In genomic region chr17:42980766-42981397, GRCh38 we compare ENCODE assay signal across 8 cellular contexts. TPM values are rescaled to one million over a fixed set of nuclear protein-coding genes. Genes with fewer than 3 reads are reported as not detected.
A peak's percentile ranks its signal among the peaks of the same experiment; 100 is the strongest.
DNase-seq lines count a peak whose midpoint lies in the region; ATAC-seq and TF ChIP-seq lines count a peak whose summit lies in the region.

No MANE protein-coding gene starts in this region.

- H3K36me3 Mint-ChIP-seq in IgD-negative memory B cell, result peaks cover 3% of the 10 kb centered on the region
- H3K36me3 Mint-ChIP-seq in activated naive CD4-positive, alpha-beta T cell treated with anti-CD3 and anti-CD28 coated beads for 36 hours (ENCODE audit: low read depth), result peaks cover 8% of the 10 kb centered on the region

- intact Hi-C loops in activated naive CD4-positive, alpha-beta T cell treated with anti-CD3 and anti-CD28 coated beads for 36 hours (cut with micrococcal nuclease), result loop anchor here (1.0 to 2.0 kb wide), 7 partner anchors 16 to 189 kb away; partner anchors contain the start of genes AARSD1, BECN1, BRCA1 and PSME3
- intact Hi-C loops in Right ventricle myocardium inferior (cut with DNase I) (loop anchor here (1.0 kb wide), 1 partner anchor 17 kb away; the partner anchor contains the start of gene RPL27), vagina (cut with DNase I) (no loop called here)

- H3K23ac ChIP-seq in trophoblast cell (ENCODE audit: low read length), result no peak overlapping the region

- no peaks in the 10 kb centered on the region for H3K27me3 Mint-ChIP-seq in IgD-negative memory B cell
- no peaks in the 10 kb centered on the region for H3K27me3 Mint-ChIP-seq in activated naive CD4-positive, alpha-beta T cell treated with anti-CD3 and anti-CD28 coated beads for 36 hours (ENCODE audit: low read depth)

- H3K9me3 Mint-ChIP-seq in IgD-negative memory B cell, result no peaks in the 10 kb centered on the region
- no peaks in the 10 kb centered on the region for H3K9me3 Mint-ChIP-seq in activated naive CD4-positive, alpha-beta T cell treated with anti-CD3 and anti-CD28 coated beads for 36 hours

- H3K18ac ChIP-seq in trophoblast cell (ENCODE audit: low read length), result peak overlapping the region; percentile 71

- H3K4me1 Mint-ChIP-seq in IgD-negative memory B cell, result peaks cover 22 to 35% (median 32%) of the 10 kb centered on the region in 3 donors
- peaks cover 36% of the 10 kb centered on the region for H3K4me1 Mint-ChIP-seq in activated naive CD4-positive, alpha-beta T cell treated with anti-CD3 and anti-CD28 coated beads for 36 hours (ENCODE audit: low read depth)

- H4K8ac ChIP-seq in trophoblast cell (ENCODE audit: low read depth, low read length), result peak overlapping the region; percentile 94

- TF ChIP-seq POLR2A in vagina (IDR thresholded peaks at IDR 0.05), result no peak

- H2AFZ ChIP-seq in trophoblast cell (ENCODE audit: insufficient read depth, low read length, poor library complexity), result peak overlapping the region; percentile 87

- H3K27ac ChIP-seq in SJSA1, result peak overlapping the region; percentile 55
- H3K27ac ChIP-seq in trophoblast cell (ENCODE audit: low read depth, low read length), result peak overlapping the region; percentile 65
- peak overlapping the region; percentile 68 for H3K27ac ChIP-seq in vagina

- peak overlapping the region; percentile 86 to 98 (median 93) for H3K27ac Mint-ChIP-seq in IgD-negative memory B cell
- peak overlapping the region; percentile 90 for H3K27ac Mint-ChIP-seq in activated naive CD4-positive, alpha-beta T cell treated with anti-CD3 and anti-CD28 coated beads for 36 hours

- TF ChIP-seq CTCF in vagina (IDR thresholded peaks at IDR 0.05), result no peak

- H3K79me1 ChIP-seq in trophoblast cell (ENCODE audit: low read length), result peaks cover 9% of the 10 kb centered on the region

- H2BK5ac ChIP-seq in trophoblast cell (ENCODE audit: low read depth, low read length, poor library complexity), result peak overlapping the region; percentile 42

- H3K27me3 ChIP-seq in SJSA1 (replicated peaks), result no peaks in the 10 kb centered on the region
- no peaks in the 10 kb centered on the region for H3K27me3 ChIP-seq in trophoblast cell (ENCODE audit: insufficient read depth, low read length)
- H3K27me3 ChIP-seq in vagina, result no peaks in the 10 kb centered on the region

- ATAC-seq in GM21381 (IDR thresholded peaks at IDR 0.05; ENCODE audit: unreplicated experiment), result peak; percentile 39
- ATAC-seq in Right ventricle myocardium inferior, result peak; percentile 33

- CTCF ChIA-PET in activated naive CD4-positive, alpha-beta T cell treated with anti-CD3 and anti-CD28 coated beads for 36 hours (lab: Charles Lee), result no interaction called here

- H3K4me3 ChIP-seq in SJSA1 (peak overlapping the region; percentile 96), trophoblast cell (ENCODE audit: low read depth, low read length) (peak overlapping the region; percentile 85), vagina (peak overlapping the region; percentile 77 to 88)

- H2BK12ac ChIP-seq in trophoblast cell (ENCODE audit: low read length), result no peak overlapping the region

- peak overlapping the region; percentile 71 for H4K91ac ChIP-seq in trophoblast cell (ENCODE audit: low read depth, low read length)

- peak overlapping the region; percentile 74 for H4K12ac ChIP-seq in trophoblast cell (ENCODE audit: low read depth, low read length)

- H3K36me3 ChIP-seq in SJSA1 (peaks cover 22% of the 10 kb centered on the region), trophoblast cell (ENCODE audit: control insufficient read depth in 1 of 2, insufficient read depth in 2 of 2, low read length in 2 of 2) (peaks cover 3% of the 10 kb centered on the region in 2 experiments), vagina (no peaks in the 10 kb centered on the region)

- peak overlapping the region; percentile 41 for H3K4ac ChIP-seq in trophoblast cell (ENCODE audit: low read depth, low read length)

- H3K9ac ChIP-seq in trophoblast cell (ENCODE audit: low read length), result peak overlapping the region; percentile 55

- H3K4me1 ChIP-seq in SJSA1 (replicated peaks), result peaks cover 25% of the 10 kb centered on the region
- peaks cover 5 to 7% of the 10 kb centered on the region in 2 experiments for H3K4me1 ChIP-seq in trophoblast cell (ENCODE audit: control insufficient read depth in 1 of 2, insufficient read depth in 2 of 2, low read length in 2 of 2)
- H3K4me1 ChIP-seq in vagina, result peaks cover 26% of the 10 kb centered on the region

- H2BK120ac ChIP-seq in trophoblast cell (ENCODE audit: insufficient read depth, low read length, poor library complexity), result peak overlapping the region; percentile 45

- DNase-seq in COLO668 (lab: John Stamatoyannopoulos, UW; ENCODE audit: unreplicated experiment), result peak; percentile 68
- peak; percentile 31 to 55 for DNase-seq in SJSA1 (ENCODE audit: low read depth in 1 of 2, low spot score in 2 of 2)
- DNase-seq in activated naive CD4-positive, alpha-beta T cell treated with anti-CD3 and anti-CD28 coated beads for 36 hours, result peak; percentile 81
- no peak for DNase-seq in Right ventricle myocardium inferior (ENCODE audit: missing footprints)
- peak; percentile 72 to 80 for DNase-seq in trophoblast cell
- DNase-seq in vagina (ENCODE audit: extremely low spot score in 2 of 2), result no peak

- H3K79me2 ChIP-seq in trophoblast cell (ENCODE audit: control insufficient read depth, insufficient read depth, low read length, poor library complexity), result peaks cover 10% of the 10 kb centered on the region

- H3K9me3 ChIP-seq in SJSA1 (replicated peaks) (no peaks in the 10 kb centered on the region; the same call in 1 of the 2 replicates), trophoblast cell (ENCODE audit: insufficient read depth, low read depth, low read length) (no peaks in the 10 kb centered on the region), vagina (no peaks in the 10 kb centered on the region)

- peak overlapping the region; percentile 76 for H3K4me2 ChIP-seq in trophoblast cell (ENCODE audit: low read length)

- peak overlapping the region; percentile 87 to 98 (median 94) for H3K4me3 Mint-ChIP-seq in IgD-negative memory B cell
- peak overlapping the region; percentile 99 for H3K4me3 Mint-ChIP-seq in activated naive CD4-positive, alpha-beta T cell treated with anti-CD3 and anti-CD28 coated beads for 36 hours

- H3K14ac ChIP-seq in trophoblast cell (ENCODE audit: low read length), result peak overlapping the region; percentile 83

- WGBS in trophoblast cell (ENCODE audit: extremely low coverage, insufficient coverage, insufficient read length), result no CpG with 5 or more reads among the region's 67 CpGs

- H2AK5ac ChIP-seq in trophoblast cell (ENCODE audit: low read length), result peak overlapping the region; percentile 4

RNA-seq across cellular contexts. Expression of gene RUNDC1, which starts 0.5 kb away (rescaled TPM):
- polyA plus RNA-seq in IgD-negative memory B cell, result 24.0 TPM
- 5.7 and 17.0 TPM in 2 replicates for total RNA-seq in SJSA1 (2014; rRNA removed; shearing (Covaris generic))
- 1 to 10 TPM; 5.9 to 6.5 TPM for total RNA-seq in activated naive CD4-positive, alpha-beta T cell treated with anti-CD3 and anti-CD28 coated beads for 36 hours
- total RNA-seq in Right ventricle myocardium inferior, result 10.4 TPM
- polyA plus RNA-seq in trophoblast cell (2013), result 6.2 and 6.4 TPM in 2 replicates
- total RNA-seq in vagina, result 21.4 TPM

RNA-seq across cellular contexts. Expression of gene PTGES3L, which starts 1.0 kb away (rescaled TPM):
- polyA plus RNA-seq in IgD-negative memory B cell, result 1.4 TPM
- 1.2 and 2.1 TPM in 2 replicates for total RNA-seq in SJSA1 (2014; rRNA removed; shearing (Covaris generic))
- under 1 TPM; 0.33 to 0.57 TPM for total RNA-seq in activated naive CD4-positive, alpha-beta T cell treated with anti-CD3 and anti-CD28 coated beads for 36 hours
- total RNA-seq in Right ventricle myocardium inferior (51.0 TPM), vagina (1.5 TPM)
- 1.5 and 1.8 TPM in 2 replicates for polyA plus RNA-seq in trophoblast cell (2013)

RNA-seq across cellular contexts. Expression of gene AARSD1, which starts 16.6 kb away (rescaled TPM):
- polyA plus RNA-seq in IgD-negative memory B cell, result 48.9 TPM
- total RNA-seq in SJSA1 (2014; rRNA removed; shearing (Covaris generic)), result 29.8 and 59.7 TPM in 2 replicates
- total RNA-seq in activated naive CD4-positive, alpha-beta T cell treated with anti-CD3 and anti-CD28 coated beads for 36 hours, result 10 to 100 TPM; 48.4 to 49.3 TPM
- total RNA-seq in Right ventricle myocardium inferior, result 32.1 TPM
- polyA plus RNA-seq in trophoblast cell (2013), result 30.9 and 31.5 TPM in 2 replicates
- 53.5 TPM for total RNA-seq in vagina

RNA-seq across cellular contexts. Expression of gene RPL27, which starts 17.3 kb away (rescaled TPM):
- polyA plus RNA-seq in IgD-negative memory B cell, result 2,481 TPM
- total RNA-seq in SJSA1 (2014; rRNA removed; shearing (Covaris generic)), result 605 and 1,189 TPM in 2 replicates
- total RNA-seq in activated naive CD4-positive, alpha-beta T cell treated with anti-CD3 and anti-CD28 coated beads for 36 hours, result 1,000 to 10,000 TPM; 1,974 to 2,033 TPM
- 791 TPM for total RNA-seq in Right ventricle myocardium inferior
- polyA plus RNA-seq in trophoblast cell (2013), result 4,147 and 4,166 TPM in 2 replicates
- 1,982 TPM for total RNA-seq in vagina

RNA-seq across cellular contexts. Expression of gene IFI35, which starts 25.7 kb away (rescaled TPM):
- 63.7 TPM for polyA plus RNA-seq in IgD-negative memory B cell
- 16.4 and 17.7 TPM in 2 replicates for total RNA-seq in SJSA1 (2014; rRNA removed; shearing (Covaris generic))
- 10 to 100 TPM; 43.9 to 50.5 TPM for total RNA-seq in activated naive CD4-positive, alpha-beta T cell treated with anti-CD3 and anti-CD28 coated beads for 36 hours
- 15.9 TPM for total RNA-seq in Right ventricle myocardium inferior
- polyA plus RNA-seq in trophoblast cell (2013), result 0.89 and 1.00 TPM in 2 replicates
- 15.2 TPM for total RNA-seq in vagina

Comparison
In these comparisons a context has a peak if more than half of its experiments do, and no peak if none do; other contexts are left out.
1. DNase-seq: peak in COLO668 (single experiment), SJSA1 (2 of 2), activated naive CD4-positive, alpha-beta T cell treated with anti-CD3 and anti-CD28 coated beads for 36 hours (single experiment) and trophoblast cell (2 of 2); none in Right ventricle myocardium inferior (single experiment) and vagina (0 of 2).
2. RNA of gene PTGES3L, which starts 1.0 kb away (total RNA-seq): 51.0 TPM in Right ventricle myocardium inferior (single experiment); 1.2 to 2.1 TPM in SJSA1, 1.5 TPM in vagina (single experiment) and 0.33 to 0.57 TPM in activated naive CD4-positive, alpha-beta T cell treated with anti-CD3 and anti-CD28 coated beads for 36 hours; every median in the first group is over 10 times any median in the second.
3. Peak in every context shown above with its lines, with median percentiles within 50 percentile points of each other: H3K27ac ChIP-seq and H3K4me3 ChIP-seq.